Comparison of ENCODE assay signal across 18 cellular contexts in the genomic region with DNA sequence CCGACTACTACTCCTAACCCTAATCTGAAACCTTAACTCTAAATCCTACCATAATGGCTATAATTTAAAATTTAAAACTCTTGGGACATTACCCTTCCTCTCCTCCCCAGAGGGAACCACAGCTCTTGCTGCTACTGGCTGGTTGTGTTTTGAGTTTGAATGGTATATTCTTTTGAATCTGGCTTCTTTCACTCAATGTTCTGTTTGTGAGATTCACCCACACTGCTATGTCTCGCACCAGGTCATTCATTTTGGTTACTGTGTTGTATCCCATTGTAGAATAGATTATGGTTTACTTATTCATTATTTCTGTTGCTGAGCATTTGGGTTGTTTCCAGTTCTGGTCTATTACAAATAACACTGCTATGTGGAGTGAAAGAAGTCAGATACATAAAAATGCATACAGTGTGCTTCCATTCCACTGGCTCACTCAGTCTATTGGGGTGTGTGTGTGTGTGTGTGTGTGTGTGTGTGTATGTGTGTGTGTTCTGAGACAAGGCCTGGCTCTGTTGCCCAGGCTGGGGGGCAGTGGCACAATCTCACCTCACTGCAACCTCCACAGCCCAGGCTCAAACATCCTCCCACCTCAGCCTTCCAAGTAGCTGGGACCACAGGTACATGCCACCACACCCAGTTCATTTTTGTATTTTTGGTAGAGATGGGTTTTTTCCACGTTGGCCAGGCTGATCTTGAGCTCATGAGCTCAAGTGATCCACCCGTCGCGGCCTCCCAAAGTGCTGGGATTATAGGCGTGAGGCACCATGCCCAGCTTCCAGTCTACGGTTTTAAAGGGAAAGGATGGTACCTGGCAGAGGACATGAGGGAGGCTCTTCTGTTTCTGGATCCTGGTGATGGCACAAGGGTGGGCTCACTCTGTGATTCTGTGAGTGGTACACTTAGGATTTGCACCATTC. TPM values are rescaled to one million over a fixed set of nuclear protein-coding genes. Genes with fewer than 3 reads are reported as not detected.
DNase-seq lines count a peak whose midpoint lies in the region; ATAC-seq and TF ChIP-seq lines count a peak whose summit lies in the region.
"Had no signal": no experiment of that assay in that cellular context is flagged by ENCODE, and none has a peak within 500 bp of the region (broad histone marks: within the 10 kb centered on the region; RNA-seq: fewer than 3 reads in every experiment).

No MANE protein-coding gene starts in this region.

- no peak for TF ChIP-seq CTCF in AG10803 (conservative IDR thresholded peaks at IDR 0.05; ENCODE audit: low read length)

- no peaks in the 10 kb centered on the region for H3K36me3 ChIP-seq in MG63
- H3K36me3 ChIP-seq: stomach had no signal

- H3K9me3 ChIP-seq in MG63: no peaks in the 10 kb centered on the region
- H3K9me3 ChIP-seq: stomach had no signal

- peak; percentile 89 for DNase-seq in AG10803 (ENCODE audit: low read depth)
- DNase-seq in MG63: peak; percentile 62
- peak; percentile 26 for DNase-seq in epithelial cell of prostate (ENCODE audit: low read depth, low spot score)
- peak; percentile 60 for DNase-seq in mesenteric fat pad (ENCODE audit: low spot score)
- no peak for DNase-seq in NCI-H82 treated with DMSO at 0.1 percent for 48 hours (lab: John Stamatoyannopoulos, UW; ENCODE audit: unreplicated experiment)
- DNase-seq: activated CD4-positive, alpha-beta T cell treated with anti-CD3 and anti-CD28 coated beads, Interleukin-2, amount 50 U/mL, for 1 hour; activated T-cell treated with anti-CD3 and anti-CD28 coated beads, Interleukin-2, amount 50 U/mL, for 48 hours; cerebellar nuclear complex; left cardiac atrium; NCI-H1694 treated with DMSO at 0.1 percent for 48 hours; NCI-H510A treated with DMSO at 0.1 percent for 48 hours; posterior cingulate gyrus; stomach had no signal

- no peak overlapping the region for H3K4me3 ChIP-seq in AG10803 (ENCODE audit: low read length)
- H3K4me3 ChIP-seq in MG63: no peak overlapping the region
- H3K4me3 ChIP-seq: hepatocyte, SK-N-MC, stomach had no signal

- no peak overlapping the region for H3K27ac ChIP-seq in epithelial cell of prostate
- H3K27ac ChIP-seq: hepatocyte, SK-N-MC, stomach had no signal

- ATAC-seq in GM21717 (IDR thresholded peaks at IDR 0.05; ENCODE audit: unreplicated experiment): no peak
- no peak for ATAC-seq in GM18873 (IDR thresholded peaks at IDR 0.05; ENCODE audit: low FRiP score, unreplicated experiment)
- no peak for ATAC-seq in GM21367 (IDR thresholded peaks at IDR 0.05; ENCODE audit: unreplicated experiment)
- ATAC-seq: left cardiac atrium had no signal

- peaks cover 6% of the 10 kb centered on the region; the same call in 1 of the 2 replicates for H3K27me3 ChIP-seq in MG63
- H3K27me3 ChIP-seq: hepatocyte, stomach had no signal

RNA-seq across cellular contexts. Expression of gene SYNM, which starts 19.2 kb away (rescaled TPM):
- total RNA-seq in MG63 (2014; rRNA removed; shearing (Covaris generic); ENCODE audit: low replicate concordance): 2.5 and 7.4 TPM in 2 replicates
- total RNA-seq in mesenteric fat pad: 36.4 TPM
